ENCODE assay signal across 1 cellular context in genomic region chr19:18388328-18389094, GRCh38.
TF ChIP-seq lines count a peak whose summit lies in the region.

No MANE protein-coding gene starts in this region.

TF ChIP-seq in HepG2, 621 proteins besides CTCF, POLR2A, EP300 and RAD21 (continued from another document and continues in another):
- TF ChIP-seq HIC2 (CRISPR knock-in tag; IDR thresholded peaks at IDR 0.05; ENCODE audit: low read depth) = peak; percentile 74
- TF ChIP-seq ZBTB46 (CRISPR knock-in tag; IDR thresholded peaks at IDR 0.05; ENCODE audit: borderline replicate concordance) = peak; percentile 87; the same call in 1 of the 2 replicates
- no peak; the same call in 1 of the 2 replicates for TF ChIP-seq KMT2B (CRISPR knock-in tag; IDR thresholded peaks at IDR 0.05)
- TF ChIP-seq EEA1 (CRISPR knock-in tag; IDR thresholded peaks at IDR 0.05; ENCODE audit: borderline replicate concordance) = peak; percentile 86
- TF ChIP-seq ZNF138 (CRISPR knock-in tag; IDR thresholded peaks at IDR 0.05; ENCODE audit: low read depth) = peak; percentile 57; the same call in 1 of the 2 replicates
- peak; percentile 86 for TF ChIP-seq MED8 (CRISPR knock-in tag; IDR thresholded peaks at IDR 0.05; ENCODE audit: insufficient replicate concordance)
- TF ChIP-seq ZNF569 (CRISPR knock-in tag; IDR thresholded peaks at IDR 0.05; ENCODE audit: borderline replicate concordance) = no peak
- peak; percentile 96; the same call in 1 of the 2 replicates for TF ChIP-seq PAWR (CRISPR knock-in tag; IDR thresholded peaks at IDR 0.05; ENCODE audit: borderline replicate concordance)
- peak; percentile 67 for TF ChIP-seq ZNF747 (CRISPR knock-in tag; IDR thresholded peaks at IDR 0.05; ENCODE audit: borderline replicate concordance)
- peak; percentile 68 for TF ChIP-seq THAP11 (CRISPR knock-in tag; IDR thresholded peaks at IDR 0.05)
- TF ChIP-seq ZNF343 (CRISPR knock-in tag; IDR thresholded peaks at IDR 0.05) = 0 out of 2 replicates have a peak, but pooled peaks have one; percentile 39
- TF ChIP-seq ZBTB1 (CRISPR knock-in tag; IDR thresholded peaks at IDR 0.05; ENCODE audit: borderline replicate concordance) = no peak
- TF ChIP-seq PAXIP1 (CRISPR knock-in tag; conservative IDR thresholded peaks at IDR 0.05) = peak; percentile 48
- peak; percentile 89 for TF ChIP-seq KDM5B (CRISPR knock-in tag; IDR thresholded peaks at IDR 0.05; ENCODE audit: borderline replicate concordance)
- 0 out of 2 replicates have a peak, but pooled peaks have one; percentile 12 for TF ChIP-seq ZNF281 (CRISPR knock-in tag; IDR thresholded peaks at IDR 0.05; ENCODE audit: borderline replicate concordance)
- peak; percentile 78; the same call in 1 of the 2 replicates for TF ChIP-seq PCBP1 (IDR thresholded peaks at IDR 0.05; ENCODE audit: borderline replicate concordance, low read depth, low read length)
- 0 out of 2 replicates have a peak, but pooled peaks have one; percentile 26 for TF ChIP-seq ZNF549 (CRISPR knock-in tag; IDR thresholded peaks at IDR 0.05)
- TF ChIP-seq ZNF652 (CRISPR knock-in tag; IDR thresholded peaks at IDR 0.05; ENCODE audit: borderline replicate concordance, low read depth) = no peak
- TF ChIP-seq ELF4 (CRISPR knock-in tag; IDR thresholded peaks at IDR 0.05; ENCODE audit: borderline replicate concordance) = no peak
- TF ChIP-seq HNRNPH1 (optimal IDR thresholded peaks at IDR 0.05; ENCODE audit: low read depth, low read length) = no peak
- no peak for TF ChIP-seq ZFP36L2 (CRISPR knock-in tag; IDR thresholded peaks at IDR 0.05)
- peak; percentile 90 to 95; a peak in 3 of 4 replicates for TF ChIP-seq HMGXB4 (CRISPR knock-in tag; IDR thresholded peaks at IDR 0.05; ENCODE audit: borderline replicate concordance in 1 of 2, low read depth in 1 of 2)
- TF ChIP-seq ZNF704 (CRISPR knock-in tag; IDR thresholded peaks at IDR 0.05; ENCODE audit: borderline replicate concordance) = peak; percentile 80
- no peak for TF ChIP-seq ZFP1 (CRISPR knock-in tag; IDR thresholded peaks at IDR 0.05)
- no peak; the same call in 1 of the 2 replicates for TF ChIP-seq ZNF432 (CRISPR knock-in tag; IDR thresholded peaks at IDR 0.05; ENCODE audit: borderline replicate concordance)
- TF ChIP-seq SRSF1 (optimal IDR thresholded peaks at IDR 0.05; ENCODE audit: low read depth, low read length) = no peak
- TF ChIP-seq ARID2 (CRISPR knock-in tag; IDR thresholded peaks at IDR 0.05; ENCODE audit: borderline replicate concordance) = peak; percentile 96
- no peak for TF ChIP-seq MIXL1 (CRISPR knock-in tag; IDR thresholded peaks at IDR 0.05)
- TF ChIP-seq RXRB (CRISPR knock-in tag; IDR thresholded peaks at IDR 0.05; ENCODE audit: borderline replicate concordance) = peak; percentile 74; the same call in 1 of the 2 replicates
- TF ChIP-seq EHMT2 (IDR thresholded peaks at IDR 0.05; ENCODE audit: borderline replicate concordance, low read depth, low read length) = no peak
- peak; percentile 55; the same call in 1 of the 2 replicates for TF ChIP-seq ZNF792 (CRISPR knock-in tag; IDR thresholded peaks at IDR 0.05)
- TF ChIP-seq ZHX1 (CRISPR knock-in tag; IDR thresholded peaks at IDR 0.05; ENCODE audit: low read depth) = peak; percentile 78; the same call in 1 of the 2 replicates
- no peak for TF ChIP-seq ZNF839 (CRISPR knock-in tag; IDR thresholded peaks at IDR 0.05; ENCODE audit: borderline replicate concordance)
- no peak for TF ChIP-seq HMGA1 (CRISPR knock-in tag; conservative IDR thresholded peaks at IDR 0.05)
- no peak for TF ChIP-seq PREB (CRISPR knock-in tag; IDR thresholded peaks at IDR 0.05)
- no peak for TF ChIP-seq MATR3 (CRISPR knock-in tag; IDR thresholded peaks at IDR 0.05)
- peak; percentile 96 for TF ChIP-seq UBTF (CRISPR knock-in tag; IDR thresholded peaks at IDR 0.05)
- TF ChIP-seq ZNF720 (CRISPR knock-in tag; IDR thresholded peaks at IDR 0.05) = no peak
